In genomic region chr19:46630806-46631205, GRCh38 we compare ENCODE assay signal across 1 cellular context.
TF ChIP-seq lines count a peak whose summit lies in the region.

No MANE protein-coding gene starts in this region.

TF ChIP-seq in IMR-90, 13 proteins besides CTCF, POLR2A, EP300 and RAD21:
- TF ChIP-seq MAFK (IDR thresholded peaks at IDR 0.05; ENCODE audit: low read depth, low read length) (no peak), RCOR1 (IDR thresholded peaks at IDR 0.05; ENCODE audit: insufficient replicate concordance, low read length) (no peak), MXI1 (IDR thresholded peaks at IDR 0.05; ENCODE audit: borderline replicate concordance, low read depth, low read length) (no peak), FOS (IDR thresholded peaks at IDR 0.05; ENCODE audit: low read depth, low read length) (no peak), NFE2L2 (IDR thresholded peaks at IDR 0.05; ENCODE audit: low read depth, low read length) (no peak), BHLHE40 (IDR thresholded peaks at IDR 0.05; ENCODE audit: low read depth, low read length) (no peak), MAZ (IDR thresholded peaks at IDR 0.05; ENCODE audit: borderline replicate concordance, low read depth, low read length) (no peak), CEBPB (IDR thresholded peaks at IDR 0.05; ENCODE audit: low read depth, low read length) (no peak)
